28 cellular contexts compared by ENCODE assay signal in the genomic region with DNA sequence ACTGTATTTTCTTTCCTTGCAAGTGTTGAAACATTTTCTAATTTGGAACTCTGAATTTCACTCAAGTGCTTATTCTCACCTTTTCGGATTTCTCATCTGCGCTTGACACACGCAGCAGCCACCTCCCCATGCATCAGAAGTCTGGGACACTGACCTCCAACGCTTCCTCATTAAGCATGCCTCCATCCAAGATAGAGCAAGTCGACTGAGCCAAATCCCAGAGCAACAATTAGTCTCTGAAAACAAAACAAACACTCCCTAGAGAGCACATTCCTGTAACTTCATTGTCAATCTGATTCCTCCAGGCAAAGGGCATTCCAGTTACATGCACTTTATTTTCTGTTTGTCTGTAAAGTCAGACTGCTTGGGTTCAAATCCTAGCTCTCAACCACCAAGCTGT. TPM values are rescaled to one million over a fixed set of nuclear protein-coding genes. Genes with fewer than 3 reads are reported as not detected.
DNase-seq lines count a peak whose midpoint lies in the region; ATAC-seq and TF ChIP-seq lines count a peak whose summit lies in the region.
"Had no signal": no experiment of that assay in that cellular context is flagged by ENCODE, and none has a peak within 500 bp of the region (broad histone marks: within the 10 kb centered on the region; RNA-seq: fewer than 3 reads in every experiment).

No MANE protein-coding gene starts in this region.

- peaks cover 3% of the 10 kb centered on the region for H3K4me1 ChIP-seq in NT2/D1 (ENCODE audit: insufficient read depth, insufficient read length)
- H3K4me1 ChIP-seq: foreskin keratinocyte had no signal

- ATAC-seq in HG03175 (IDR thresholded peaks at IDR 0.05; ENCODE audit: unreplicated experiment), result no peak
- ATAC-seq: activated CD8-positive, alpha-beta memory T cell treated with anti-CD3 and anti-CD28 coated beads, Interleukin-2, amount 10 ng/mL, durations not matched to agents 7 days and 5 days; activated T-cell treated with anti-CD3 and anti-CD28 coated beads, Interleukin-2, amount 50 U/mL, for 72 hours; foreskin keratinocyte; heart left ventricle; left colon had no signal

- peaks cover 5% of the 10 kb centered on the region; the same call in 1 of the 2 replicates for H3K9me3 ChIP-seq in NT2/D1 (ENCODE audit: insufficient read depth, low read length)
- H3K9me3 ChIP-seq: esophagus muscularis mucosa, heart left ventricle had no signal

- no peak for TF ChIP-seq CTCF in GM12864 (IDR thresholded peaks at IDR 0.05; ENCODE audit: low read depth, low read length, missing control alignments)

- H3K4me3 ChIP-seq in GM12864 (ENCODE audit: low read depth, low read length), result peak overlapping the region; percentile 20
- H3K4me3 ChIP-seq in NT2/D1 (ENCODE audit: insufficient read length, low read depth), result no peak overlapping the region
- H3K4me3 ChIP-seq: BLaER1, esophagus muscularis mucosa, heart left ventricle had no signal

- no peak for DNase-seq in GM12864 (ENCODE audit: low read depth)
- DNase-seq in NT2/D1 (ENCODE audit: low read depth, low spot score), result peak; percentile 48
- DNase-seq in iPS-NIHi7 (ENCODE audit: extremely low spot score), result peak; percentile 31
- DNase-seq in renal cortical epithelial cell (ENCODE audit: low read depth), result peak; percentile 39
- no peak for DNase-seq in putamen (ENCODE audit: low spot score)
- no peak for DNase-seq in activated CD4-positive, CD25-positive, alpha-beta regulatory T cell treated with anti-CD3 and anti-CD28 coated beads, Interleukin-2, amount 50 U/mL, for 72 hours
- DNase-seq: activated CD8-positive, alpha-beta memory T cell treated with anti-CD3 and anti-CD28 coated beads, Interleukin-2, amount 10 ng/mL, durations not matched to agents 7 days and 5 days; activated naive CD4-positive, alpha-beta T cell treated with anti-CD3 and anti-CD28 coated beads, Interleukin-2, amount 50 U/mL, for 16 hours; activated T-cell treated with anti-CD3 and anti-CD28 coated beads, Interleukin-2, amount 50 U/mL, for 72 hours; aorta; foreskin keratinocyte; heart left ventricle; left colon; NCI-H1048; NCI-H1694 treated with DMSO at 0.1 percent for 48 hours; NCI-H2171; NCI-H524; retina; small intestine; stimulated activated CD8-positive, alpha-beta memory T cell treated with anti-CD3 and anti-CD28 coated beads, Interleukin-4, amount 100 ng/mL, for 48 hours; SW 1271; T1000; WERI-Rb-1 had no signal

- no peaks in the 10 kb centered on the region for H3K27me3 ChIP-seq in NT2/D1 (ENCODE audit: insufficient read depth, insufficient read length)
- H3K27me3 ChIP-seq: BLaER1, esophagus muscularis mucosa, foreskin keratinocyte, heart left ventricle had no signal

- no peak overlapping the region for H3K9ac ChIP-seq in NT2/D1 (ENCODE audit: insufficient read length, low read depth)
- H3K9ac ChIP-seq: BLaER1 had no signal

- H3K36me3 ChIP-seq in NT2/D1 (ENCODE audit: insufficient read depth, insufficient read length, low read length), result no peaks in the 10 kb centered on the region
- H3K36me3 ChIP-seq: esophagus muscularis mucosa, heart left ventricle, WERI-Rb-1 had no signal

RNA-seq across cellular contexts. Expression of gene CD180, which starts 5.7 kb away (rescaled TPM):
- total RNA-seq in renal cortical epithelial cell, result not detected in 2 replicates
- total RNA-seq: foreskin keratinocyte, LHCN-M2, osteoblast had no signal

Comparison
In these comparisons a context has a peak if more than half of its experiments do, and no peak if none do; other contexts are left out.
1. DNase-seq: peak in NT2/D1 (single experiment), iPS-NIHi7 (single experiment) and renal cortical epithelial cell (single experiment); none in GM12864 (single experiment), putamen (single experiment) and activated CD4-positive, CD25-positive, alpha-beta regulatory T cell treated with anti-CD3 and anti-CD28 coated beads, Interleukin-2, amount 50 U/mL, for 72 hours (single experiment).